Comparison of ENCODE assay signal across 7 cellular contexts in the genomic region with DNA sequence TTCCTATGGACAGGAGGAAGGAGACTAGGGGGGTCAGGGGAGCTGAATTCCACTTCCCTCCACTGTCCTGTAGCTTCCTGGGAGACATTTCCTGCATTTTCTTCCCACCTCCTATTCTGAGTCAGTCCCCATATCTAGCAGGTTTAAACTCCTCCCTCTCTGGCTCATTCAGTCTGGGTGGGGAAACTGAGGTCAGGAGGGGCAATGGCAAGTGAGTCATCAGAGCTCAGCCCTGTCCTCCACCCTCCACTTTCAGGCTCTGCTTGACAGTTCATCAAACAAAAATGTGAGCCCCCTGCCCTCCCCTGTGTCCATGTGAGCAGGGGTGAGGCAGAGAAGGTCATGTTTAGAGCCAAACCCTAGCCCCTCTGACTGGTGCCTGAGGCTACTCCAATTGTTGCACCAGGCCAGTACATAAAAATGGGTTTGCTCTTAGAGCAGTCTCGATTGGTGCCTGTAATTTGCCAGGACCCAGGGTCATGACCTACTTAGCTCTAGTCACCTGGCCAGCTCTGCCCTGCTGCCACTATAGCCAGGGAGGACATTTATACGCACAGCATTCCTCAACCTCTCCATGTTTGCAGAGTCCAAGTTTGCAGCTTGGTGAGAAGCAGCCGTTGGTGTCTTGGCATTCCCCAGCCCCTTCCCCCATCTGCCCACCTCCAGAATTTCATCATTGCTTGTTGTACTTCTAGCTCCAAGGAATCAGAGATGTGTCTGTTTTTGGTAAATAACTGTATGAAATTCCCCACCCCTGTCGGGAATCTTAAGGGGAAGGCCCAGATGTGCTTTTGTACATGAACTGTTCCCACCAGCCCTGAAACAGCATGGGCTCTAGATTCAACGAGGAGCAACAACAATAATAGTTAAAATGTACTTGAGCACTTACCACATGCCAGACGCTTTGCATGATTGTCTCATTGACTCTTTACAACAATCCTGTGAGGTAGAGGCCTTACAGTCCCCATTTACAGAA. TPM values are rescaled to one million over a fixed set of nuclear protein-coding genes. Genes with fewer than 3 reads are reported as not detected.
DNase-seq lines count a peak whose midpoint lies in the region; ATAC-seq and TF ChIP-seq lines count a peak whose summit lies in the region.
"Had no signal": no experiment of that assay in that cellular context is flagged by ENCODE, and none has a peak within 500 bp of the region (broad histone marks: within the 10 kb centered on the region; RNA-seq: fewer than 3 reads in every experiment).

No MANE protein-coding gene starts in this region.

- H3K4me3 Mint-ChIP-seq in effector memory CD8-positive, alpha-beta T cell = no peak overlapping the region

- H3K36me3 Mint-ChIP-seq in effector memory CD8-positive, alpha-beta T cell (ENCODE audit: insufficient read depth) = peaks cover 37% of the 10 kb centered on the region

- H3K4me1 Mint-ChIP-seq in effector memory CD8-positive, alpha-beta T cell (ENCODE audit: low read depth in 2 of 2) = peaks cover 1 to 4% of the 10 kb centered on the region in 2 donors

- no peak overlapping the region for H2BK12ac ChIP-seq in mesenchymal stem cell (ENCODE audit: low read length in 2 of 2)

- H2AFZ ChIP-seq in mesenchymal stem cell (ENCODE audit: low read depth, low read length) = no peak overlapping the region

- no peak overlapping the region for H3K4ac ChIP-seq in mesenchymal stem cell (ENCODE audit: low read depth in 1 of 2, low read length in 2 of 2)

- H2BK120ac ChIP-seq in mesenchymal stem cell (ENCODE audit: low read depth, low read length) = no peak overlapping the region

- no peak overlapping the region for H3K4me2 ChIP-seq in mesenchymal stem cell (ENCODE audit: low read length, poor library complexity, severe bottlenecking)

- H3K23ac ChIP-seq in mesenchymal stem cell (ENCODE audit: low read length in 2 of 2) = no peak overlapping the region

- H2BK15ac ChIP-seq in mesenchymal stem cell (ENCODE audit: low read depth, poor library complexity, severe bottlenecking) = no peak overlapping the region

- no peak overlapping the region for H2AK5ac ChIP-seq in mesenchymal stem cell (ENCODE audit: low read length, severe bottlenecking)

- H3K27ac ChIP-seq in ascending aorta (peak overlapping the region; percentile 57), mesenchymal stem cell (ENCODE audit: low read length, poor library complexity, severe bottlenecking) (peak overlapping the region; percentile 52)

- H4K91ac ChIP-seq in mesenchymal stem cell (ENCODE audit: low read length) = no peak overlapping the region

- no peaks in the 10 kb centered on the region for H3K9me3 ChIP-seq in ascending aorta
- no peaks in the 10 kb centered on the region for H3K9me3 ChIP-seq in mesenchymal stem cell (ENCODE audit: control insufficient read depth, low read length)

- intact Hi-C loops in ascending aorta (cut with DNase I) = no loop called here

- 77% methylated on average over 5 of the region's 6 CpGs for WGBS in mesenchymal stem cell

- no peak overlapping the region for H3K18ac ChIP-seq in mesenchymal stem cell (ENCODE audit: low read depth in 1 of 2, low read length in 2 of 2)

- H2BK5ac ChIP-seq in mesenchymal stem cell (ENCODE audit: low read depth, low read length, poor library complexity, severe bottlenecking) = no peak overlapping the region

- H3K14ac ChIP-seq in mesenchymal stem cell (ENCODE audit: low read length in 2 of 2) = no peak overlapping the region

- H3K9me3 Mint-ChIP-seq in effector memory CD8-positive, alpha-beta T cell = no peaks in the 10 kb centered on the region

- H3K79me1 ChIP-seq in mesenchymal stem cell (replicated peaks; ENCODE audit: low read length, poor library complexity, severe bottlenecking) = peaks cover 35% of the 10 kb centered on the region

- H3K4me1 ChIP-seq in ascending aorta (no peaks in the 10 kb centered on the region), mesenchymal stem cell (ENCODE audit: control insufficient read depth, insufficient read depth, low read depth, low read length) (peaks cover 19% of the 10 kb centered on the region)

- H3K36me3 ChIP-seq in ascending aorta = peaks cover 58 to 69% of the 10 kb centered on the region in 2 donors
- peaks cover 37 to 59% of the 10 kb centered on the region in 2 experiments for H3K36me3 ChIP-seq in mesenchymal stem cell (ENCODE audit: control insufficient read depth in 1 of 2, insufficient read depth in 2 of 2, low read depth in 1 of 2, low read length in 2 of 2)

- H3K27ac Mint-ChIP-seq in effector memory CD8-positive, alpha-beta T cell = peak overlapping the region in 1 of 2 donors; percentile 62

- H3K9ac ChIP-seq in mesenchymal stem cell (ENCODE audit: low read length) = peak overlapping the region; percentile 91

- DNase-seq in AG20443 (ENCODE audit: low spot score) = peak; percentile 58
- DNase-seq in ascending aorta (ENCODE audit: low spot score in 2 of 2) = no peak
- DNase-seq in mesenchymal stem cell = peak; percentile 56
- DNase-seq in effector memory CD8-positive, alpha-beta T cell = no peak
- no peak for DNase-seq in NOMO-1 (lab: John Stamatoyannopoulos, UW; ENCODE audit: unreplicated experiment in 2 of 2)
- DNase-seq: DND-41 had no signal

- no peaks in the 10 kb centered on the region for H3K27me3 Mint-ChIP-seq in effector memory CD8-positive, alpha-beta T cell

- TF ChIP-seq CTCF in ascending aorta (IDR thresholded peaks at IDR 0.05) = no peak

- H3K27me3 ChIP-seq in ascending aorta (no peaks in the 10 kb centered on the region), mesenchymal stem cell (ENCODE audit: control insufficient read depth in 1 of 2, insufficient read depth in 1 of 2, low read length in 2 of 2) (no peaks in the 10 kb centered on the region)

- no peak overlapping the region for H4K8ac ChIP-seq in mesenchymal stem cell (ENCODE audit: low read length)

- H3K4me3 ChIP-seq in ascending aorta (no peak overlapping the region), mesenchymal stem cell (ENCODE audit: insufficient read depth in 1 of 2, low read depth in 1 of 2, low read length in 2 of 2) (peak overlapping the region in 1 of 2 experiments; percentile 14)

- ATAC-seq in effector memory CD8-positive, alpha-beta T cell (replicated peaks) = no peak
- ATAC-seq in GM18909 (IDR thresholded peaks at IDR 0.05; ENCODE audit: poor library complexity, unreplicated experiment) = no peak

RNA-seq across cellular contexts. Expression of a gene that starts 20.7 kb away (rescaled TPM):
- 358 TPM for total RNA-seq in ascending aorta
- polyA plus RNA-seq in mesenchymal stem cell (2013, experiment 1 of 2) = 109 TPM
- polyA plus RNA-seq in mesenchymal stem cell (2013, experiment 2 of 2) = 107 TPM

RNA-seq across cellular contexts. Expression of a gene that starts 27.1 kb away (rescaled TPM):
- 69.2 TPM for total RNA-seq in ascending aorta
- 17.1 TPM for polyA plus RNA-seq in mesenchymal stem cell (2013, experiment 1 of 2)
- polyA plus RNA-seq in mesenchymal stem cell (2013, experiment 2 of 2) = 18.1 TPM

RNA-seq across cellular contexts. Expression of a gene that starts 27.9 kb away (rescaled TPM):
- 12.7 TPM for total RNA-seq in ascending aorta
- polyA plus RNA-seq in mesenchymal stem cell (2013, experiment 1 of 2) = 45.4 TPM
- 45.0 TPM for polyA plus RNA-seq in mesenchymal stem cell (2013, experiment 2 of 2)

RNA-seq across cellular contexts. Expression of a gene that starts 28.2 kb away (rescaled TPM):
- total RNA-seq in ascending aorta = 60.8 TPM
- polyA plus RNA-seq in mesenchymal stem cell (2013, experiment 1 of 2) = 31.3 TPM
- polyA plus RNA-seq in mesenchymal stem cell (2013, experiment 2 of 2) = 31.7 TPM

RNA-seq across cellular contexts. Expression of a gene that starts 42.3 kb away (rescaled TPM):
- not detected for total RNA-seq in ascending aorta
- polyA plus RNA-seq in mesenchymal stem cell (2013, experiment 1 of 2) = 0.51 TPM
- polyA plus RNA-seq in mesenchymal stem cell (2013, experiment 2 of 2) = 0.60 TPM

Comparison
In these comparisons a context has a peak if more than half of its experiments do, and no peak if none do; other contexts are left out.
1. DNase-seq: peak in AG20443 (single experiment) and mesenchymal stem cell (single experiment); none in ascending aorta (0 of 2), effector memory CD8-positive, alpha-beta T cell (0 of 3) and NOMO-1 (0 of 2).